Comparison of ENCODE assay signal across 20 cellular contexts in genomic region chr20:36876473-36876833, GRCh38. TPM values are rescaled to one million over a fixed set of nuclear protein-coding genes. Genes with fewer than 3 reads are reported as not detected.
DNase-seq lines count a peak whose midpoint lies in the region; ATAC-seq, FAIRE-seq and TF ChIP-seq lines count a peak whose summit lies in the region.
"Had no signal": no experiment of that assay in that cellular context is flagged by ENCODE, and none has a peak within 500 bp of the region (broad histone marks: within the 10 kb centered on the region; RNA-seq: fewer than 3 reads in every experiment).

No MANE protein-coding gene starts in this region.

- no peaks in the 10 kb centered on the region for H3K27me3 Mint-ChIP-seq in activated T-helper 17 cell treated with anti-CD3 and anti-CD28 coated beads, Interleukin-2, amount 50 U/mL, for 72 hours
- no peaks in the 10 kb centered on the region for H3K27me3 Mint-ChIP-seq in stimulated activated memory B cell treated with anti-CD40 and anti-IgM and Interleukin-4, amounts not matched to agents 10 μg/mL and 1 μg/mL and 100 μg/mL, for 72 hours
- no peaks in the 10 kb centered on the region for H3K27me3 Mint-ChIP-seq in CD8-positive, alpha-beta memory T cell

- no peak for ATAC-seq in activated T-helper 17 cell treated with anti-CD3 and anti-CD28 coated beads, Interleukin-2, amount 50 U/mL, for 72 hours (replicated peaks)
- ATAC-seq in left colon (peak; percentile 8), HG03571 (IDR thresholded peaks at IDR 0.05; ENCODE audit: unreplicated experiment) (no peak)
- peak; percentile 24 for ATAC-seq in stimulated activated memory B cell treated with anti-CD40 and anti-IgM and Interleukin-4, amounts not matched to agents 10 μg/mL and 1 μg/mL and 100 μg/mL, for 72 hours
- ATAC-seq: K562 had no signal

- H3K4me1 ChIP-seq in CD8-positive, alpha-beta memory T cell (ENCODE audit: insufficient read depth, low read length): no peaks in the 10 kb centered on the region

- FAIRE-seq in GM12891 (lab: Jason Lieb, UNC): peak; percentile 9
- FAIRE-seq: K562 had no signal

- H3K4me3 ChIP-seq in CD8-positive, alpha-beta memory T cell (ENCODE audit: low read length): no peak overlapping the region
- H3K4me3 ChIP-seq: K562, SJSA1 had no signal

- no peaks in the 10 kb centered on the region for H3K36me3 Mint-ChIP-seq in activated T-helper 17 cell treated with anti-CD3 and anti-CD28 coated beads, Interleukin-2, amount 50 U/mL, for 72 hours (ENCODE audit: low read depth)
- H3K36me3 Mint-ChIP-seq in stimulated activated memory B cell treated with anti-CD40 and anti-IgM and Interleukin-4, amounts not matched to agents 10 μg/mL and 1 μg/mL and 100 μg/mL, for 72 hours: no peaks in the 10 kb centered on the region
- H3K36me3 Mint-ChIP-seq in CD8-positive, alpha-beta memory T cell: peaks cover 0 to 3% (median 1%) of the 10 kb centered on the region in 3 donors

- intact Hi-C loops in left colon (cut with DNase I, micrococcal nuclease): no loop called here

- H3K4me3 Mint-ChIP-seq in activated T-helper 17 cell treated with anti-CD3 and anti-CD28 coated beads, Interleukin-2, amount 50 U/mL, for 72 hours: no peak overlapping the region
- no peak overlapping the region for H3K4me3 Mint-ChIP-seq in stimulated activated memory B cell treated with anti-CD40 and anti-IgM and Interleukin-4, amounts not matched to agents 10 μg/mL and 1 μg/mL and 100 μg/mL, for 72 hours
- no peak overlapping the region for H3K4me3 Mint-ChIP-seq in CD8-positive, alpha-beta memory T cell
- H3K4me3 Mint-ChIP-seq: CD4-positive, CD25-positive, alpha-beta regulatory T cell had no signal

- CTCF ChIA-PET in CD8-positive, alpha-beta memory T cell (lab: Charles Lee): no interaction called here

- H3K27me3 ChIP-seq in CD8-positive, alpha-beta memory T cell (ENCODE audit: insufficient read depth, low read length, poor library complexity, severe bottlenecking): no peaks in the 10 kb centered on the region
- H3K27me3 ChIP-seq: SJSA1 had no signal

- DNase-seq in GM12891 (ENCODE audit: insufficient read length, low spot score) (no peak), left colon (no peak), kidney glomerular epithelial cell (lab: John Stamatoyannopoulos, UW) (no peak), SIG-M5 treated with dmso at 0.1 percent for 504 hours (lab: John Stamatoyannopoulos, UW; ENCODE audit: unreplicated experiment) (no peak)
- no peak for DNase-seq in CD8-positive, alpha-beta memory T cell
- DNase-seq: ACHN; AML-193; CD4-positive, CD25-positive, alpha-beta regulatory T cell; HCEC 1CT; NCI-H1048; NCI-H146; NCI-H226; NCI-H524 treated with DMSO at 0.1 percent for 48 hours had no signal

- H3K36me3 ChIP-seq in CD8-positive, alpha-beta memory T cell (ENCODE audit: insufficient read depth, low read length): no peaks in the 10 kb centered on the region
- H3K36me3 ChIP-seq: SJSA1 had no signal

- H3K27ac Mint-ChIP-seq in activated T-helper 17 cell treated with anti-CD3 and anti-CD28 coated beads, Interleukin-2, amount 50 U/mL, for 72 hours: peak overlapping the region; percentile 25
- peak overlapping the region; percentile 54 for H3K27ac Mint-ChIP-seq in stimulated activated memory B cell treated with anti-CD40 and anti-IgM and Interleukin-4, amounts not matched to agents 10 μg/mL and 1 μg/mL and 100 μg/mL, for 72 hours
- peak overlapping the region in 2 of 8 donors; percentile 4 to 9 for H3K27ac Mint-ChIP-seq in CD8-positive, alpha-beta memory T cell

- H3K9me3 Mint-ChIP-seq in activated T-helper 17 cell treated with anti-CD3 and anti-CD28 coated beads, Interleukin-2, amount 50 U/mL, for 72 hours: no peaks in the 10 kb centered on the region
- H3K9me3 Mint-ChIP-seq in stimulated activated memory B cell treated with anti-CD40 and anti-IgM and Interleukin-4, amounts not matched to agents 10 μg/mL and 1 μg/mL and 100 μg/mL, for 72 hours: no peaks in the 10 kb centered on the region
- no peaks in the 10 kb centered on the region for H3K9me3 Mint-ChIP-seq in CD8-positive, alpha-beta memory T cell
- H3K9me3 Mint-ChIP-seq: CD4-positive, CD25-positive, alpha-beta regulatory T cell had no signal

- H3K27ac ChIP-seq in CD8-positive, alpha-beta memory T cell (ENCODE audit: low read depth, low read length): no peak overlapping the region
- H3K27ac ChIP-seq: SJSA1 had no signal

- no peaks in the 10 kb centered on the region for H3K9me3 ChIP-seq in CD8-positive, alpha-beta memory T cell (ENCODE audit: low read length)
- H3K9me3 ChIP-seq: SJSA1 had no signal

- TF ChIP-seq POLR2A in GM12891 (IDR thresholded peaks at IDR 0.05; ENCODE audit: low read depth, low read length): no peak

- peaks cover 2% of the 10 kb centered on the region for H3K4me1 Mint-ChIP-seq in activated T-helper 17 cell treated with anti-CD3 and anti-CD28 coated beads, Interleukin-2, amount 50 U/mL, for 72 hours
- peaks cover 20% of the 10 kb centered on the region for H3K4me1 Mint-ChIP-seq in stimulated activated memory B cell treated with anti-CD40 and anti-IgM and Interleukin-4, amounts not matched to agents 10 μg/mL and 1 μg/mL and 100 μg/mL, for 72 hours
- H3K4me1 Mint-ChIP-seq in CD8-positive, alpha-beta memory T cell: no peaks in the 10 kb centered on the region
- H3K4me1 Mint-ChIP-seq: CD4-positive, CD25-positive, alpha-beta regulatory T cell had no signal

- POLR2A ChIA-PET in CD8-positive, alpha-beta memory T cell (lab: Charles Lee): no interaction called here

TF ChIP-seq in GM12891, 5 proteins besides CTCF, POLR2A, EP300 and RAD21:
- TF ChIP-seq POU2F2 (IDR thresholded peaks at IDR 0.05; ENCODE audit: low read depth, low read length): no peak
- no peak for TF ChIP-seq PAX5 (IDR thresholded peaks at IDR 0.05; ENCODE audit: insufficient read depth, low read length, severe bottlenecking)
- TF ChIP-seq POLR2AphosphoS5 (IDR thresholded peaks at IDR 0.05; ENCODE audit: low read depth, low read length): no peak
- TF ChIP-seq SPI1 (IDR thresholded peaks at IDR 0.05; ENCODE audit: low read depth, low read length): no peak
- no peak for TF ChIP-seq TAF1 (IDR thresholded peaks at IDR 0.05; ENCODE audit: low read depth, low read length)

RNA-seq across cellular contexts. Expression of gene TLDC2, which starts 0.5 kb away (rescaled TPM):
- 0.22 TPM for polyA plus RNA-seq in GM12891 (2012; ENCODE audit: low read depth, missing spikeins)
- total RNA-seq in activated T-helper 17 cell treated with anti-CD3 and anti-CD28 coated beads, Interleukin-2, amount 50 U/mL, for 72 hours: not detected
- 10 to 100 TPM; 25.2 to 27.7 TPM for total RNA-seq in left colon
- total RNA-seq in CD8-positive, alpha-beta memory T cell: not detected
- polyA plus RNA-seq in CD8-positive, alpha-beta memory T cell: 0.29 TPM
- total RNA-seq: CD4-positive, CD25-positive, alpha-beta regulatory T cell; K562; OCI-LY7; RPMI7951; SJSA1 had no signal
- polyA plus RNA-seq: K562 had no signal

Comparison
In these comparisons a context has a peak if more than half of its experiments do, and no peak if none do; other contexts are left out.
1. ATAC-seq: peak in left colon (single experiment) and stimulated activated memory B cell treated with anti-CD40 and anti-IgM and Interleukin-4, amounts not matched to agents 10 μg/mL and 1 μg/mL and 100 μg/mL, for 72 hours (single experiment); none in activated T-helper 17 cell treated with anti-CD3 and anti-CD28 coated beads, Interleukin-2, amount 50 U/mL, for 72 hours (single experiment) and HG03571 (single experiment).
2. RNA of gene TLDC2, which starts 0.5 kb away (total RNA-seq): 25.2 to 27.7 TPM in left colon; not detected in activated T-helper 17 cell treated with anti-CD3 and anti-CD28 coated beads, Interleukin-2, amount 50 U/mL, for 72 hours and not detected in CD8-positive, alpha-beta memory T cell; every median in the first group is over 10 times any median in the second.